Comparison of ENCODE assay signal across 21 cellular contexts in the genomic region with DNA sequence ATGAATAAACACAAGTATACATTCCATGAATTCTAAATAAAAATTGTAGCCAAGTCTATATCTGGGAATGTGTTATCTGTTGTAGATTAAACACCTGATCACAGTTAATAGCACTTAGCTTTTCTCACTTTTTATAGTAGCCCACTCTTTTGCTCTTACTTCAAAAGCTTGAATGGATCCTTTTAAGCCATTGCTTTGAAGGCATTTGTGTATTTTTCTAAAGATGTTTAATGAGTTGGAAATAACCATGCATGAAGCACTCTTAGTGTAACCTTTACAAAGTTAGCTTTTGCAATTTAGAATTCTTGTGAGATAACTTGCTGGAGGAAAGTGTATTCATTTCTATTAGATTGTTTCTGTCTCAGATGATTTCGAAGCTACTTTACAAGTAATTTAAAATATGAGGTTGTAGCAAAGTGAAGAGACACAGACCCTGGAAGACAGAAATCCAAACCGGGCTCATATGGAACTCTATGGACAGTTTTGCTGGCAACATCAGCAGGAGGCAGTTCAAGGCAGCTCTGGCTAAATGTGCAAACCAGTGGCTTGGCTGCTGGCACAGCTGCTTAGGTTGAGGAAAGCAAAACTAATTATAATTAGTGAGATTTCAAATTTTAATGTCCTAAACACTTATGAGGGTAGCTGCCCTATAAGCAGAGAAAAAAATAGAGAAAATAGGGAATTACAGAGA.
DNase-seq lines count a peak whose midpoint lies in the region; ATAC-seq and TF ChIP-seq lines count a peak whose summit lies in the region.
"Had no signal": no experiment of that assay in that cellular context is flagged by ENCODE, and none has a peak within 500 bp of the region (broad histone marks: within the 10 kb centered on the region; RNA-seq: fewer than 3 reads in every experiment).

No MANE protein-coding gene starts in this region.

- peaks cover 21 to 22% of the 10 kb centered on the region in 2 experiments for H3K4me1 Mint-ChIP-seq in H9
- H3K4me1 Mint-ChIP-seq: CD4-positive, alpha-beta memory T cell had no signal

- H3K4me3 ChIP-seq in esophagus squamous epithelium = no peak overlapping the region

- no peak overlapping the region for H3K9ac ChIP-seq in H9 (ENCODE audit: extremely low read depth, insufficient read length, low read length)

- no peak overlapping the region for H3K14ac ChIP-seq in H9 (ENCODE audit: insufficient read depth, low read length)

- no peaks in the 10 kb centered on the region for H3K79me1 ChIP-seq in H9 (ENCODE audit: insufficient read depth, low read depth, low read length, poor library complexity, severe bottlenecking)

- TF ChIP-seq CTCF in H9 (conservative IDR thresholded peaks at IDR 0.05) (no peak), esophagus squamous epithelium (IDR thresholded peaks at IDR 0.05) (no peak)

- H2BK12ac ChIP-seq in H9 (ENCODE audit: insufficient read length, low read depth, low read length) = no peak overlapping the region

- H3K27me3 ChIP-seq in H9 (ENCODE audit: insufficient read depth, low read length) (no peaks in the 10 kb centered on the region), esophagus squamous epithelium (no peaks in the 10 kb centered on the region)

- H3K36me3 Mint-ChIP-seq in H9 (ENCODE audit: insufficient read depth in 1 of 3, low read depth in 3 of 3) = peaks cover 24 to 52% (median 35%) of the 10 kb centered on the region in 3 experiments
- H3K36me3 Mint-ChIP-seq: CD4-positive, alpha-beta memory T cell had no signal

- H3K4me3 Mint-ChIP-seq in H9 = no peak overlapping the region
- H3K4me3 Mint-ChIP-seq: CD4-positive, alpha-beta memory T cell had no signal

- H4K91ac ChIP-seq in H9 (ENCODE audit: insufficient read length, low read depth, low read length) = no peak overlapping the region

- H3K27ac ChIP-seq in H9 (ENCODE audit: insufficient read length, low read depth, low read length) (no peak overlapping the region), caudate nucleus (ENCODE audit: low read depth, low read length) (peak overlapping the region; percentile 86), substantia nigra (ENCODE audit: low read depth, low read length, poor library complexity, severe bottlenecking) (peak overlapping the region; percentile 39), esophagus squamous epithelium (no peak overlapping the region)
- H3K27ac ChIP-seq: RWPE1 had no signal

- H3K4me2 ChIP-seq in H9 (ENCODE audit: insufficient read depth, insufficient read length, low read length) = no peak overlapping the region

- H2AK5ac ChIP-seq in H9 (ENCODE audit: insufficient read length, low read length) = no peak overlapping the region

- H2BK15ac ChIP-seq in H9 (ENCODE audit: low read depth, low read length) = no peak overlapping the region

- no peaks in the 10 kb centered on the region for H3K9me3 ChIP-seq in H9 (ENCODE audit: control insufficient read depth, low read depth, low read length)
- no peaks in the 10 kb centered on the region for H3K9me3 ChIP-seq in esophagus squamous epithelium

- no peak overlapping the region for H3K23ac ChIP-seq in H9 (ENCODE audit: insufficient read length, low read depth, low read length)

- no peak overlapping the region for H3K18ac ChIP-seq in H9 (ENCODE audit: insufficient read length, low read depth, low read length)

- H3K9me3 Mint-ChIP-seq in H9 = peaks cover 40 to 48% of the 10 kb centered on the region in 2 experiments

- no peak overlapping the region for H3K56ac ChIP-seq in H9 (ENCODE audit: insufficient read length, low read depth, low read length)

- peak overlapping the region in 2 of 3 experiments; percentile 65 to 83; a peak in 3 of 7 replicates for H3K27ac Mint-ChIP-seq in H9
- H3K27ac Mint-ChIP-seq: CD4-positive, alpha-beta memory T cell had no signal

- H3K23me2 ChIP-seq in H9 (ENCODE audit: insufficient read length, low read depth, low read length, poor library complexity, severe bottlenecking) = no peaks in the 10 kb centered on the region

- ATAC-seq in GM18519 (IDR thresholded peaks at IDR 0.05; ENCODE audit: low FRiP score, unreplicated experiment) = no peak
- ATAC-seq: HCT116 had no signal

- H4K8ac ChIP-seq in H9 (replicated peaks; ENCODE audit: insufficient read length, low read depth, low read length) = no peak overlapping the region

- no peaks in the 10 kb centered on the region for H3K79me2 ChIP-seq in H9 (ENCODE audit: insufficient read depth, low read length)

- no peak for TF ChIP-seq POLR2A in esophagus squamous epithelium (IDR thresholded peaks at IDR 0.05)

- H3T11ph ChIP-seq in H9 (ENCODE audit: low read length) = no peak overlapping the region

- DNase-seq in H9 = no peak
- peak in 2 of 61 donors; percentile 8 to 26 for DNase-seq in caudate nucleus (lab: John Stamatoyannopoulos, UW)
- peak; percentile 41 for DNase-seq in medulla oblongata (ENCODE audit: extremely low spot score)
- DNase-seq in substantia nigra (lab: John Stamatoyannopoulos, UW) = peak in 5 of 49 donors; percentile 4 to 21 (median 7)
- no peak for DNase-seq in effector CD8-positive, alpha-beta T cell (lab: John Stamatoyannopoulos, UW)
- no peak for DNase-seq in esophagus squamous epithelium (lab: John Stamatoyannopoulos, UW)
- no peak for DNase-seq in OCI-M1 (lab: John Stamatoyannopoulos, UW)
- DNase-seq: CD4-positive, alpha-beta memory T cell; COR-L47; DMS53; NCI-H1048; NCI-H1417; NCI-H1694; NCI-H2029 treated with DMSO at 0.1 percent for 48 hours; NCI-H446 treated with DMSO at 0.1 percent for 48 hours; NCI-H526; NK-92 treated with Interleukin-12 subunit alpha and Interleukin-12 subunit beta, amount 100 ng/mL, for 24 hours; SHP77 had no signal

- H4K5ac ChIP-seq in H9 (ENCODE audit: insufficient read length, low read depth, low read length) = no peak overlapping the region

- H3K27me3 Mint-ChIP-seq in H9 (ENCODE audit: low read depth) = no peaks in the 10 kb centered on the region; the same call in 1 of the 2 replicates
- H3K27me3 Mint-ChIP-seq: CD4-positive, alpha-beta memory T cell had no signal

- no peaks in the 10 kb centered on the region for H4K20me1 ChIP-seq in H9 (ENCODE audit: control insufficient read depth, insufficient read depth, insufficient read length)

- no peak overlapping the region for H2BK20ac ChIP-seq in H9 (ENCODE audit: low read depth, low read length, poor library complexity, severe bottlenecking)

- no peak overlapping the region for H2BK5ac ChIP-seq in H9 (ENCODE audit: insufficient read length, low read length)

- H3K4ac ChIP-seq in H9 (ENCODE audit: low read depth, low read length) = no peak overlapping the region

- WGBS in H9 (ENCODE audit: extremely low coverage, insufficient read length, low lambda C conversion rate) = no CpG with 5 or more reads among the region's 2 CpGs
- WGBS in esophagus squamous epithelium, 2 donors = 48 to 62% methylated on average over 2 of the region's 2 CpGs

- H3K4me1 ChIP-seq in H9 (ENCODE audit: insufficient read depth, low read length) = peaks cover 2% of the 10 kb centered on the region; the same call in 1 of the 2 replicates
- no peaks in the 10 kb centered on the region for H3K4me1 ChIP-seq in esophagus squamous epithelium

- no peak overlapping the region for H2AFZ ChIP-seq in H9 (ENCODE audit: low read length)

- intact Hi-C loops in esophagus squamous epithelium (cut with DNase I) = no loop called here

- no peak overlapping the region for H2BK120ac ChIP-seq in H9 (ENCODE audit: low read depth, low read length, poor library complexity, severe bottlenecking)

- no peaks in the 10 kb centered on the region for H3K36me3 ChIP-seq in esophagus squamous epithelium

Comparison
In these comparisons a context has a peak if more than half of its experiments do, and no peak if none do; other contexts are left out.
1. H3K27ac ChIP-seq: peak in caudate nucleus (single experiment) and substantia nigra (single experiment); none in H9 (single experiment) and esophagus squamous epithelium (0 of 4).